ENCODE assay signal across 8 cellular contexts in genomic region chrX:56994375-56995270, GRCh38. TPM values are rescaled to one million over a fixed set of nuclear protein-coding genes. Genes with fewer than 3 reads are reported as not detected.
DNase-seq lines count a peak whose midpoint lies in the region; ATAC-seq and TF ChIP-seq lines count a peak whose summit lies in the region.

No MANE protein-coding gene starts in this region.

- H3K27ac ChIP-seq in psoas muscle = peak overlapping the region; percentile 80

- H3K27ac Mint-ChIP-seq in activated CD4-positive, alpha-beta T cell treated with anti-CD3 and anti-CD28 coated beads for 36 hours = peak overlapping the region; percentile 92
- no peak overlapping the region; the same call in 1 of the 2 replicates for H3K27ac Mint-ChIP-seq in WTC11

- CTCF ChIA-PET in activated CD4-positive, alpha-beta T cell treated with anti-CD3 and anti-CD28 coated beads for 36 hours (lab: Charles Lee) = no interaction called here
- CTCF ChIA-PET in WTC11 (lab: Charles Lee) = interaction anchor here (1.6 kb wide), 1 partner anchor 16 kb away, joined by 4 read pairs; no protein-coding TSS in a partner anchor

- H3K36me3 Mint-ChIP-seq in activated CD4-positive, alpha-beta T cell treated with anti-CD3 and anti-CD28 coated beads for 36 hours (ENCODE audit: low read depth) = peaks cover 17% of the 10 kb centered on the region
- H3K36me3 Mint-ChIP-seq in WTC11 = peaks cover 43% of the 10 kb centered on the region

- TF ChIP-seq CTCF in WTC11 (IDR thresholded peaks at IDR 0.05) (no peak), psoas muscle (IDR thresholded peaks at IDR 0.05) (no peak)

- intact Hi-C loops in activated CD4-positive, alpha-beta T cell treated with anti-CD3 and anti-CD28 coated beads for 36 hours (cut with DNase I, micrococcal nuclease) = loop anchor here (5.0 to 10.0 kb wide), 6 partner anchors 128 to 600 kb away; partner anchors contain the start of genes ZXDB (in 2 of the 2), FAAH2 (in 1 of the 2), SPIN2B (in 1 of the 2) and UBQLN2 (in 1 of the 2)
- intact Hi-C loops in Right ventricle myocardium superior (cut with DNase I) (no loop called here), psoas muscle (cut with DNase I) (no loop called here)

- peak overlapping the region; percentile 84 for H3K4me3 Mint-ChIP-seq in activated CD4-positive, alpha-beta T cell treated with anti-CD3 and anti-CD28 coated beads for 36 hours
- H3K4me3 Mint-ChIP-seq in WTC11 = peak overlapping the region; percentile 93

- H3K36me3 ChIP-seq in psoas muscle (ENCODE audit: insufficient read depth in 1 of 2, low read depth in 1 of 2) = peaks cover 0 to 30% of the 10 kb centered on the region in 2 donors

- H3K4me1 ChIP-seq in psoas muscle = no peaks in the 10 kb centered on the region

- H3K27me3 Mint-ChIP-seq in activated CD4-positive, alpha-beta T cell treated with anti-CD3 and anti-CD28 coated beads for 36 hours = no peaks in the 10 kb centered on the region
- H3K27me3 Mint-ChIP-seq in WTC11 (ENCODE audit: low read depth) = no peaks in the 10 kb centered on the region

- 8 to 38% (median 8%) methylated on average over 26 of the region's 26 CpGs for WGBS in psoas muscle, 3 donors

- no peak for DNase-seq in activated CD4-positive, alpha-beta T cell treated with anti-CD3 and anti-CD28 coated beads for 36 hours
- no peak for DNase-seq in activated CD4-positive, alpha-beta T cell treated with anti-CD3 and anti-CD28 coated beads for 1 hour
- DNase-seq in WTC11 (ENCODE audit: low spot score) (no peak), Right ventricle myocardium superior (peak; percentile 25), psoas muscle (peak in 1 of 2 donors; percentile 13), Kasumi-1 (lab: John Stamatoyannopoulos, UW) (no peak), SHP77 treated with DMSO at 0.1 percent for 48 hours (lab: John Stamatoyannopoulos, UW) (no peak)

- H3K27me3 ChIP-seq in psoas muscle (ENCODE audit: insufficient read depth in 3 of 3, low read length in 2 of 3) = peaks cover 0 to 41% (median 0%) of the 10 kb centered on the region in 3 donors

- no peaks in the 10 kb centered on the region for H3K9me3 Mint-ChIP-seq in activated CD4-positive, alpha-beta T cell treated with anti-CD3 and anti-CD28 coated beads for 36 hours (ENCODE audit: low read depth)
- H3K9me3 Mint-ChIP-seq in WTC11 = no peaks in the 10 kb centered on the region

- ATAC-seq in activated CD4-positive, alpha-beta T cell treated with anti-CD3 and anti-CD28 coated beads for 36 hours = peak; percentile 21
- ATAC-seq in WTC11 (no peak), Right ventricle myocardium superior (ENCODE audit: poor library complexity) (peak; percentile 50), psoas muscle (peak; percentile 43 to 79 (median 58)), HG03378 (IDR thresholded peaks at IDR 0.05; ENCODE audit: unreplicated experiment) (no peak)

- H3K4me3 ChIP-seq in psoas muscle = peak overlapping the region; percentile 71

- H3K4me1 Mint-ChIP-seq in activated CD4-positive, alpha-beta T cell treated with anti-CD3 and anti-CD28 coated beads for 36 hours = peaks cover 30% of the 10 kb centered on the region
- peaks cover 22% of the 10 kb centered on the region for H3K4me1 Mint-ChIP-seq in WTC11

- POLR2A ChIA-PET in activated CD4-positive, alpha-beta T cell treated with anti-CD3 and anti-CD28 coated beads for 36 hours (lab: Charles Lee) = no interaction called here
- POLR2A ChIA-PET in WTC11 (lab: Charles Lee) = interaction anchor here (0.6 to 1.6 kb wide), 2 partner anchors 16 to 127 kb away, joined by 3 to 11 read pairs; partner anchors contain the start of gene SPIN2B

- no peaks in the 10 kb centered on the region for H3K9me3 ChIP-seq in psoas muscle

TF ChIP-seq in WTC11, 78 proteins besides CTCF, POLR2A, EP300 and RAD21:
- no peak for TF ChIP-seq GTF2I (CRISPR knock-in tag; conservative IDR thresholded peaks at IDR 0.05)
- no peak for TF ChIP-seq ZMAT4 (CRISPR knock-in tag; IDR thresholded peaks at IDR 0.05)
- no peak for TF ChIP-seq ZNF138 (CRISPR knock-in tag; conservative IDR thresholded peaks at IDR 0.05)
- TF ChIP-seq PRRX2 (CRISPR knock-in tag; IDR thresholded peaks at IDR 0.05) = no peak
- TF ChIP-seq JAZF1 (CRISPR knock-in tag; IDR thresholded peaks at IDR 0.05) = no peak
- no peak for TF ChIP-seq FOXP4 (CRISPR knock-in tag; IDR thresholded peaks at IDR 0.05)
- TF ChIP-seq ZBTB43 (CRISPR knock-in tag; IDR thresholded peaks at IDR 0.05) = no peak
- no peak for TF ChIP-seq CBFB (CRISPR knock-in tag; IDR thresholded peaks at IDR 0.05; ENCODE audit: low read depth)
- TF ChIP-seq ZNF121 (CRISPR knock-in tag; IDR thresholded peaks at IDR 0.05) = no peak
- no peak for TF ChIP-seq CREB1 (CRISPR knock-in tag; IDR thresholded peaks at IDR 0.05)
- no peak for TF ChIP-seq GRHL2 (CRISPR knock-in tag; IDR thresholded peaks at IDR 0.05; ENCODE audit: insufficient replicate concordance, severe bottlenecking)
- TF ChIP-seq NFE2L1 (CRISPR knock-in tag; IDR thresholded peaks at IDR 0.05) = no peak
- no peak for TF ChIP-seq CREM (CRISPR knock-in tag; IDR thresholded peaks at IDR 0.05)
- TF ChIP-seq ETV6 (CRISPR knock-in tag; IDR thresholded peaks at IDR 0.05) = no peak

RNA-seq across cellular contexts. Expression of gene SPIN3, which starts 0.7 kb away (rescaled TPM):
- total RNA-seq in activated CD4-positive, alpha-beta T cell treated with anti-CD3 and anti-CD28 coated beads for 36 hours = 1 to 10 TPM; 7.7 to 10.0 TPM
- total RNA-seq in WTC11 (2021) = 14.4 to 16.3 TPM (median 15.1 TPM) in 3 replicates
- total RNA-seq in Right ventricle myocardium superior = 3.8 TPM
- total RNA-seq in psoas muscle = 1 to 10 TPM; 1.7 to 3.6 (median 2.6) TPM
- 1 to 10 TPM; 1.7 to 2.5 (median 2.5) TPM for polyA plus RNA-seq in psoas muscle

Comparison
In these comparisons a context has a peak if more than half of its experiments do, and no peak if none do; other contexts are left out.
1. ATAC-seq: peak in activated CD4-positive, alpha-beta T cell treated with anti-CD3 and anti-CD28 coated beads for 36 hours (single experiment), Right ventricle myocardium superior (single experiment) and psoas muscle (4 of 4); none in WTC11 (single experiment) and HG03378 (single experiment).
2. intact Hi-C loops: an anchor here in activated CD4-positive, alpha-beta T cell treated with anti-CD3 and anti-CD28 coated beads for 36 hours (5.0 to 10.0 kb wide); none called in Right ventricle myocardium superior and psoas muscle.